Comparison of ENCODE assay signal across 15 cellular contexts in genomic region chr7:55539380-55539779, GRCh38. TPM values are rescaled to one million over a fixed set of nuclear protein-coding genes. Genes with fewer than 3 reads are reported as not detected.
DNase-seq lines count a peak whose midpoint lies in the region; ATAC-seq and TF ChIP-seq lines count a peak whose summit lies in the region.
"Had no signal": no experiment of that assay in that cellular context is flagged by ENCODE, and none has a peak within 500 bp of the region (broad histone marks: within the 10 kb centered on the region; RNA-seq: fewer than 3 reads in every experiment).

No MANE protein-coding gene starts in this region.

- no peak overlapping the region for H4K5ac ChIP-seq in IMR-90 (ENCODE audit: low read depth, low read length)

- in situ Hi-C loops in IMR-90 (cut with MboI; ENCODE audit: low sequenced_read_pairs), result no loop called here
- in situ Hi-C loops in astrocyte of the spinal cord (cut with HindIII; ENCODE audit: low sequenced_read_pairs), result no loop called here

- POLR2A ChIA-PET in IMR-90 (lab: Charles Lee; ENCODE audit: unreplicated experiment), result no interaction called here

- H2AK5ac ChIP-seq in IMR-90 (ENCODE audit: low read depth, low read length), result peak overlapping the region; percentile 37; the same call in 1 of the 2 replicates

- TF ChIP-seq POLR2A in IMR-90 (IDR thresholded peaks at IDR 0.05; ENCODE audit: low read depth, low read length), result no peak

- H2BK5ac ChIP-seq in IMR-90 (ENCODE audit: low read depth, low read length, poor library complexity, severe bottlenecking), result peak overlapping the region; percentile 22

- H3K9me3 Mint-ChIP-seq in neural progenitor cell, result peaks cover 5% of the 10 kb centered on the region
- H3K9me3 Mint-ChIP-seq: activated naive CD8-positive, alpha-beta T cell treated with anti-CD3 and anti-CD28 coated beads, Interleukin-2, amount 50 U/mL, for 24 hours; immature natural killer cell had no signal

- BruUV-seq in IMR-90 (replicated peaks; lab: Mats Ljungman, UMichigan), result no TSS peak

- H2AFZ ChIP-seq in IMR-90 (replicated peaks; ENCODE audit: low read length, poor library complexity) (peak overlapping the region; percentile 59), neural progenitor cell (replicated peaks) (no peak overlapping the region)

- peak overlapping the region; percentile 27; the same call in 1 of the 2 replicates for H3K27ac ChIP-seq in IMR-90 (ENCODE audit: insufficient read depth, low read length)
- H3K27ac ChIP-seq in neural progenitor cell, result no peak overlapping the region
- no peak overlapping the region for H3K27ac ChIP-seq in coronary artery
- H3K27ac ChIP-seq: A549, right atrium auricular region had no signal

- no peak overlapping the region for H3K56ac ChIP-seq in IMR-90 (ENCODE audit: extremely low read depth, insufficient read depth, low read length)

- H4K8ac ChIP-seq in IMR-90 (ENCODE audit: low read depth in 2 of 2, low read length in 2 of 2), result peak overlapping the region in 1 of 2 experiments; percentile 38; a peak in 2 of 4 replicates

- H3K9ac ChIP-seq in IMR-90 (ENCODE audit: low read depth, low read length), result no peak overlapping the region
- no peak overlapping the region for H3K9ac ChIP-seq in neural progenitor cell

- H2BK120ac ChIP-seq in IMR-90 (ENCODE audit: low read depth, low read length), result peak overlapping the region; percentile 31

- H3K27me3 ChIP-seq in IMR-90 (ENCODE audit: control insufficient read depth, insufficient read depth, low read length) (no peaks in the 10 kb centered on the region), neural progenitor cell (no peaks in the 10 kb centered on the region)
- H3K27me3 ChIP-seq: right atrium auricular region had no signal

- no peak for TF ChIP-seq RAD21 in IMR-90 (IDR thresholded peaks at IDR 0.05; ENCODE audit: low read length)

- peaks cover 2% of the 10 kb centered on the region; the same call in 1 of the 2 replicates for H3K36me3 ChIP-seq in IMR-90 (ENCODE audit: control insufficient read depth, insufficient read depth, low read length)
- H3K36me3 ChIP-seq in neural progenitor cell, result no peaks in the 10 kb centered on the region
- H3K36me3 ChIP-seq: right atrium auricular region had no signal

- H3F3A ChIP-seq in neural progenitor cell (ENCODE audit: low read depth), result no peaks in the 10 kb centered on the region

- H3K27me3 Mint-ChIP-seq in neural progenitor cell (ENCODE audit: insufficient read depth, low read depth), result no peaks in the 10 kb centered on the region
- H3K27me3 Mint-ChIP-seq: activated naive CD8-positive, alpha-beta T cell treated with anti-CD3 and anti-CD28 coated beads, Interleukin-2, amount 50 U/mL, for 24 hours had no signal

- no CpG with 5 or more reads among the region's 3 CpGs for WGBS in IMR-90 (ENCODE audit: extremely low coverage in 2 of 2, insufficient read length in 1 of 2), 2 experiments

- peaks cover 29 to 81% of the 10 kb centered on the region in 2 experiments for H3K79me1 ChIP-seq in IMR-90 (ENCODE audit: low read depth in 1 of 2, low read length in 2 of 2)

- H3K4ac ChIP-seq in IMR-90 (ENCODE audit: low read depth, low read length), result peak overlapping the region; percentile 59

- H2AK9ac ChIP-seq in IMR-90 (replicated peaks; ENCODE audit: low read depth, low read length, poor library complexity), result no peak overlapping the region

- H3K23ac ChIP-seq in IMR-90 (ENCODE audit: low read depth, low read length), result peak overlapping the region; percentile 81; the same call in 1 of the 2 replicates

- peaks cover 36% of the 10 kb centered on the region for H3K4me1 Mint-ChIP-seq in neural progenitor cell

- H3K14ac ChIP-seq in IMR-90 (replicated peaks; ENCODE audit: low read depth, low read length), result peak overlapping the region; percentile 16; the same call in 1 of the 2 replicates

- H3K4me3 Mint-ChIP-seq in neural progenitor cell, result no peak overlapping the region
- H3K4me3 Mint-ChIP-seq: activated naive CD8-positive, alpha-beta T cell treated with anti-CD3 and anti-CD28 coated beads, Interleukin-2, amount 50 U/mL, for 24 hours; immature natural killer cell had no signal

- H3K4me1 ChIP-seq in IMR-90 (ENCODE audit: control insufficient read depth, insufficient read depth, low read length), result peaks cover 21% of the 10 kb centered on the region
- peaks cover 29% of the 10 kb centered on the region for H3K4me1 ChIP-seq in neural progenitor cell

- peak overlapping the region; percentile 12; the same call in 1 of the 2 replicates for H4K91ac ChIP-seq in IMR-90 (ENCODE audit: insufficient read depth, low read depth, low read length)

- CTCF ChIA-PET in IMR-90 (lab: Yijun Ruan, JAX), result interaction anchor here (0.6 to 0.7 kb wide), 2 partner anchors 13 to 462 kb away, joined by 3 to 6 read pairs; no protein-coding TSS in a partner anchor

- dilution Hi-C loops in IMR-90 (cut with HindIII; ENCODE audit: low sequenced_read_pairs, unreplicated experiment), result no loop called here

- H3K4me2 ChIP-seq in IMR-90 (ENCODE audit: low read depth, low read length), result peak overlapping the region; percentile 25
- H3K4me2 ChIP-seq in neural progenitor cell, result peak overlapping the region; percentile 12
- H3K4me2 ChIP-seq: A549 had no signal

- H3K18ac ChIP-seq in IMR-90 (ENCODE audit: low read depth, low read length), result peak overlapping the region; percentile 5

- TF ChIP-seq CTCF in IMR-90 (conservative IDR thresholded peaks at IDR 0.05; ENCODE audit: low read depth, low read length) (no peak), astrocyte of the spinal cord (IDR thresholded peaks at IDR 0.05; ENCODE audit: low read depth, low read length) (no peak), neural progenitor cell (IDR thresholded peaks at IDR 0.05) (no peak), coronary artery (IDR thresholded peaks at IDR 0.05) (no peak)

- H3K79me2 ChIP-seq in neural progenitor cell (ENCODE audit: low read depth), result peaks cover 60% of the 10 kb centered on the region

- H2BK20ac ChIP-seq in IMR-90 (ENCODE audit: low read depth, low read length), result peak overlapping the region; percentile 31; the same call in 1 of the 2 replicates

- no peak overlapping the region for H3K4me3 ChIP-seq in IMR-90 (ENCODE audit: insufficient read depth, low read depth, low read length)
- H3K4me3 ChIP-seq in astrocyte of the spinal cord (ENCODE audit: low read depth, low read length), result no peak overlapping the region
- H3K4me3 ChIP-seq in neural progenitor cell, result no peak overlapping the region
- no peak overlapping the region for H3K4me3 ChIP-seq in coronary artery
- H3K4me3 ChIP-seq: A549, right atrium auricular region had no signal

- peak; percentile 18 for DNase-seq in NCI-H345 (lab: John Stamatoyannopoulos, UW)
- DNase-seq in NCI-H345 treated with DMSO at 0.1 percent for 48 hours (lab: John Stamatoyannopoulos, UW; ENCODE audit: unreplicated experiment), result no peak
- peak; percentile 61 for DNase-seq in IMR-90
- DNase-seq in astrocyte of the spinal cord (ENCODE audit: low read depth, low spot score), result peak; percentile 50
- DNase-seq in neural progenitor cell (ENCODE audit: low spot score), result peak; percentile 29
- DNase-seq in cerebellum (ENCODE audit: low spot score), result no peak
- DNase-seq in coronary artery (ENCODE audit: low spot score), result no peak
- DNase-seq: activated naive CD8-positive, alpha-beta T cell treated with anti-CD3 and anti-CD28 coated beads, Interleukin-2, amount 50 U/mL, for 24 hours; immature natural killer cell; NCI-H510A; stimulated activated CD4-positive, alpha-beta T cell treated with anti-CD3 and anti-CD28 coated beads, Interleukin-2, amount 100 ng/mL, for 24 hours had no signal

- peaks cover 7% of the 10 kb centered on the region for H3K36me3 Mint-ChIP-seq in neural progenitor cell

- peaks cover 44% of the 10 kb centered on the region for H3K9me1 ChIP-seq in IMR-90 (ENCODE audit: insufficient read depth, low read length)

- H3K27ac Mint-ChIP-seq in neural progenitor cell, result no peak overlapping the region

- H4K20me1 ChIP-seq in IMR-90 (ENCODE audit: insufficient read depth, low read length), result peaks cover 60% of the 10 kb centered on the region
- peaks cover 56% of the 10 kb centered on the region for H4K20me1 ChIP-seq in neural progenitor cell (ENCODE audit: low read depth)

- ATAC-seq in IMR-90 (ENCODE audit: low read depth) (no peak; the same call in 1 of the 2 replicates), GM21737 (IDR thresholded peaks at IDR 0.05; ENCODE audit: unreplicated experiment) (no peak)
- ATAC-seq: activated naive CD8-positive, alpha-beta T cell treated with anti-CD3 and anti-CD28 coated beads, Interleukin-2, amount 50 U/mL, for 24 hours; Right ventricle myocardium inferior had no signal

- H3K9me3 ChIP-seq in IMR-90 (ENCODE audit: control insufficient read depth, insufficient read depth, low read length) (no peaks in the 10 kb centered on the region), neural progenitor cell (ENCODE audit: low read depth) (no peaks in the 10 kb centered on the region)
- H3K9me3 ChIP-seq: A549, right atrium auricular region had no signal

- intact Hi-C loops in IMR-90 (cut with micrococcal nuclease), result loop anchor here (1.0 kb wide), 1 partner anchor 32 kb away; no protein-coding TSS in a partner anchor

- H2BK15ac ChIP-seq in IMR-90 (ENCODE audit: low read depth, low read length), result no peak overlapping the region

TF ChIP-seq in IMR-90, 13 proteins besides CTCF, POLR2A, EP300 and RAD21:
- TF ChIP-seq, protein P1, sequence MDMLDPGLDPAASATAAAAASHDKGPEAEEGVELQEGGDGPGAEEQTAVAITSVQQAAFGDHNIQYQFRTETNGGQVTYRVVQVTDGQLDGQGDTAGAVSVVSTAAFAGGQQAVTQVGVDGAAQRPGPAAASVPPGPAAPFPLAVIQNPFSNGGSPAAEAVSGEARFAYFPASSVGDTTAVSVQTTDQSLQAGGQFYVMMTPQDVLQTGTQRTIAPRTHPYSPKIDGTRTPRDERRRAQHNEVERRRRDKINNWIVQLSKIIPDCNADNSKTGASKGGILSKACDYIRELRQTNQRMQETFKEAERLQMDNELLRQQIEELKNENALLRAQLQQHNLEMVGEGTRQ (IDR thresholded peaks at IDR 0.05; ENCODE audit: low read depth, low read length), result no peak
- TF ChIP-seq RFX5 (IDR thresholded peaks at IDR 0.05; ENCODE audit: low read depth, low read length) (no peak), MAZ (IDR thresholded peaks at IDR 0.05; ENCODE audit: borderline replicate concordance, low read depth, low read length) (0 out of 2 replicates have a peak, but pooled peaks have one; percentile 15), MXI1 (IDR thresholded peaks at IDR 0.05; ENCODE audit: borderline replicate concordance, low read depth, low read length) (0 out of 2 replicates have a peak, but pooled peaks have one; percentile 30), SMC3 (IDR thresholded peaks at IDR 0.05; ENCODE audit: low read depth, low read length) (no peak), NFE2L2 (IDR thresholded peaks at IDR 0.05; ENCODE audit: low read depth, low read length) (no peak)

RNA-seq across cellular contexts. Expression of gene VOPP1, which starts 32.9 kb away (rescaled TPM):
- total RNA-seq in IMR-90 (2012; rRNA removed), result 94.5 and 94.7 TPM in 2 replicates
- 54.5 and 60.2 TPM in 2 replicates for polyA plus RNA-seq in IMR-90 (2012; rRNA removed)
- polyA plus RNA-seq in IMR-90 (2012; cell fraction: cytosol; rRNA removed), result 39.0 and 52.2 TPM in 2 replicates
- polyA plus RNA-seq in IMR-90 (2012; cell fraction: nucleus; rRNA removed; ENCODE audit: low replicate concordance), result 26.0 and 27.4 TPM in 2 replicates
- 46.6 and 55.9 TPM in 2 replicates for total RNA-seq in neural progenitor cell (ENCODE audit: low replicate concordance)
- total RNA-seq in cerebellum, result 83.1 TPM

Comparison
In these comparisons a context has a peak if more than half of its experiments do, and no peak if none do; other contexts are left out.
1. DNase-seq: peak in NCI-H345 (single experiment), IMR-90 (single experiment), astrocyte of the spinal cord (single experiment) and neural progenitor cell (single experiment); none in NCI-H345 treated with DMSO at 0.1 percent for 48 hours (single experiment), cerebellum (single experiment) and coronary artery (single experiment).